ENCODE assay signal across 9 cellular contexts in genomic region chr7:4951903-4952636, GRCh38. TPM values are rescaled to one million over a fixed set of nuclear protein-coding genes. Genes with fewer than 3 reads are reported as not detected.
DNase-seq lines count a peak whose midpoint lies in the region; ATAC-seq, FAIRE-seq and TF ChIP-seq lines count a peak whose summit lies in the region.
"Had no signal": no experiment of that assay in that cellular context is flagged by ENCODE, and none has a peak within 500 bp of the region (broad histone marks: within the 10 kb centered on the region; RNA-seq: fewer than 3 reads in every experiment).

No MANE protein-coding gene starts in this region.

- WGBS in SK-N-SH (ENCODE audit: low lambda C conversion rate): 41% methylated on average over 11 of the region's 11 CpGs
- 8% methylated on average over 9 of the region's 11 CpGs for WGBS in HepG2 (ENCODE audit: low lambda C conversion rate)

- no peaks in the 10 kb centered on the region for H3K79me2 ChIP-seq in SK-N-SH (ENCODE audit: insufficient read depth)
- no peaks in the 10 kb centered on the region for H3K79me2 ChIP-seq in HepG2 (ENCODE audit: insufficient read depth, low read length)

- no peak for TF ChIP-seq POLR2A in HepG2 (IDR thresholded peaks at IDR 0.05; ENCODE audit: insufficient read depth in 1 of 2, low read depth in 2 of 2, low read length in 2 of 2)

- no peaks in the 10 kb centered on the region for H3F3A ChIP-seq in SK-N-SH (replicated peaks; ENCODE audit: insufficient read depth)

- in situ Hi-C loops in GM13977 (cut with MboI; ENCODE audit: low pct_unique_long_range_greater_than_20kb, low sequenced_read_pairs, unreplicated experiment): no loop called here
- in situ Hi-C loops in HepG2 (cut with HindIII; ENCODE audit: extremely low pct_ligation_motif_present, low pct_unique_long_range_greater_than_20kb): no loop called here

- TF ChIP-seq EP300 in SK-N-SH (IDR thresholded peaks at IDR 0.05; ENCODE audit: borderline replicate concordance in 1 of 2, low read depth in 1 of 2, low read length in 1 of 2): no peak
- TF ChIP-seq EP300 in HepG2 (IDR thresholded peaks at IDR 0.05; ENCODE audit: low read depth in 2 of 2, low read length in 2 of 2): no peak
- TF ChIP-seq EP300 in HepG2 (CRISPR knock-in tag; IDR thresholded peaks at IDR 0.05; ENCODE audit: borderline replicate concordance): no peak

- CTCF ChIA-PET in SK-N-SH (lab: Yijun Ruan, JAX): interaction anchor here (0.6 to 0.9 kb wide), 2 partner anchors 22 to 54 kb away, joined by 3 to 4 read pairs; no protein-coding TSS in a partner anchor
- CTCF ChIA-PET in HepG2 (lab: Yijun Ruan, JAX; ENCODE audit: low intra/inter-chr PET ratio, low total read pairs): no interaction called here

- H3K27ac ChIP-seq in SK-N-SH (ENCODE audit: low read depth in 2 of 2, low read length in 1 of 2): no peak overlapping the region
- no peak overlapping the region for H3K27ac ChIP-seq in HepG2 (ENCODE audit: extremely low read length, insufficient read depth, low read length)

- DNase-seq in GM13977 (ENCODE audit: low spot score): peak; percentile 86
- DNase-seq in SK-N-SH: no peak
- no peak for DNase-seq in HepG2 (ENCODE audit: low spot score)
- no peak for DNase-seq in NCI-H82 (lab: John Stamatoyannopoulos, UW)
- DNase-seq: NCI-H510A treated with DMSO at 0.1 percent for 48 hours had no signal

- ATAC-seq in HG02884 (IDR thresholded peaks at IDR 0.05; ENCODE audit: unreplicated experiment) (peak; percentile 73), HepG2 (peak; percentile 71), HG02763 (IDR thresholded peaks at IDR 0.05; ENCODE audit: unreplicated experiment) (no peak), HG03175 (IDR thresholded peaks at IDR 0.05; ENCODE audit: unreplicated experiment) (no peak), GM19452 (IDR thresholded peaks at IDR 0.05; ENCODE audit: unreplicated experiment) (no peak)

- H4K20me1 ChIP-seq in SK-N-SH (ENCODE audit: insufficient read depth) (no peaks in the 10 kb centered on the region), HepG2 (ENCODE audit: insufficient read depth, low read length) (no peaks in the 10 kb centered on the region)

- no peaks in the 10 kb centered on the region for H3K9me2 ChIP-seq in SK-N-SH

- POLR2A ChIA-PET in SK-N-SH (lab: Yijun Ruan, JAX): no interaction called here
- POLR2A ChIA-PET in HepG2 (lab: Yijun Ruan, JAX): no interaction called here

- TF ChIP-seq CTCF in GM13977 (IDR thresholded peaks at IDR 0.05; ENCODE audit: extremely low read depth, insufficient read depth, missing control alignments) (no peak), SK-N-SH (IDR thresholded peaks at IDR 0.05) (no peak), HepG2 (CRISPR knock-in tag; IDR thresholded peaks at IDR 0.05) (no peak)

- H3K4me2 ChIP-seq in SK-N-SH: no peak overlapping the region
- no peak overlapping the region for H3K4me2 ChIP-seq in HepG2 (ENCODE audit: low read depth, low read length)

- no peak for FAIRE-seq in HepG2 (lab: Jason Lieb, UNC)

- H3K9me3 ChIP-seq in SK-N-SH: 0 out of 2 replicates have a peak, but pooled peaks cover 3% of the 10 kb centered on the region
- H3K9me3 ChIP-seq in HepG2 (ENCODE audit: low read length): no peaks in the 10 kb centered on the region

- no peaks in the 10 kb centered on the region for H3K36me3 ChIP-seq in SK-N-SH (replicated peaks in 1 of 2; ENCODE audit: control insufficient read depth in 1 of 2, insufficient read depth in 2 of 2, low read length in 1 of 2)
- H3K36me3 ChIP-seq in HepG2 (replicated peaks in 1 of 2; ENCODE audit: control insufficient read depth in 1 of 2, insufficient read depth in 2 of 2, low read length in 2 of 2): no peaks in the 10 kb centered on the region

- H3K4me3 ChIP-seq in SK-N-SH (ENCODE audit: low read depth in 2 of 2, low read length in 1 of 2) (no peak overlapping the region), HepG2 (replicated peaks in 1 of 3; ENCODE audit: insufficient read depth in 1 of 3, low read depth in 2 of 3, low read length in 3 of 3) (no peak overlapping the region)

- H3K27me3 ChIP-seq in SK-N-SH (ENCODE audit: insufficient read depth): no peaks in the 10 kb centered on the region
- 0 out of 5 replicates have a peak, but pooled peaks cover 0 to 1% of the 10 kb centered on the region in 2 experiments for H3K27me3 ChIP-seq in HepG2 (ENCODE audit: control insufficient read depth in 1 of 2, insufficient read depth in 2 of 2, low read length in 2 of 2)

- intact Hi-C loops in HepG2 (cut with micrococcal nuclease; ENCODE audit: unreplicated experiment): no loop called here

- TF ChIP-seq RAD21 in SK-N-SH (IDR thresholded peaks at IDR 0.05; ENCODE audit: low read length): no peak
- no peak for TF ChIP-seq RAD21 in HepG2 (CRISPR knock-in tag; IDR thresholded peaks at IDR 0.05)

- H2AFZ ChIP-seq in SK-N-SH (ENCODE audit: low read depth) (no peak overlapping the region), HepG2 (ENCODE audit: low read length) (no peak overlapping the region)

- H3K9ac ChIP-seq in SK-N-SH (no peak overlapping the region), HepG2 (ENCODE audit: insufficient read depth, low read depth, low read length) (no peak overlapping the region)

- H3K4me1 ChIP-seq in SK-N-SH (ENCODE audit: control insufficient read depth in 1 of 2, insufficient read depth in 2 of 2, low read depth in 1 of 2, low read length in 1 of 2) (no peaks in the 10 kb centered on the region), HepG2 (ENCODE audit: insufficient read depth, low read length) (no peaks in the 10 kb centered on the region)

- BruUV-seq in HepG2 (replicated peaks; lab: Mats Ljungman, UMichigan): no TSS peak

TF ChIP-seq in HepG2, 621 proteins besides CTCF, POLR2A, EP300 and RAD21 (continues in another document):
- TF ChIP-seq ZNF251 (CRISPR knock-in tag; IDR thresholded peaks at IDR 0.05): no peak
- TF ChIP-seq ZFAT (CRISPR knock-in tag; conservative IDR thresholded peaks at IDR 0.05): no peak
- no peak for TF ChIP-seq IKZF1 (IDR thresholded peaks at IDR 0.05)
- TF ChIP-seq ZNF720 (CRISPR knock-in tag; IDR thresholded peaks at IDR 0.05): no peak
- TF ChIP-seq, protein P1, sequence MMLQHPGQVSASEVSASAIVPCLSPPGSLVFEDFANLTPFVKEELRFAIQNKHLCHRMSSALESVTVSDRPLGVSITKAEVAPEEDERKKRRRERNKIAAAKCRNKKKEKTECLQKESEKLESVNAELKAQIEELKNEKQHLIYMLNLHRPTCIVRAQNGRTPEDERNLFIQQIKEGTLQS (CRISPR knock-in tag; IDR thresholded peaks at IDR 0.05): no peak
- TF ChIP-seq ZKSCAN8 (CRISPR knock-in tag; IDR thresholded peaks at IDR 0.05; ENCODE audit: borderline replicate concordance): peak; percentile 99

RNA-seq across cellular contexts. Expression of gene MMD2, which starts 6.9 kb away (rescaled TPM):
- polyA plus RNA-seq in SK-N-SH (2012; rRNA removed) (not detected in 2 replicates), HepG2 (2011; rRNA removed) (not detected in 2 replicates)
- not detected in 2 replicates for polyA plus RNA-seq in SK-N-SH (2012; cell fraction: cytosol; rRNA removed)
- not detected in 2 replicates for polyA plus RNA-seq in SK-N-SH (2012; cell fraction: nucleus; rRNA removed)
- not detected in 2 replicates for total RNA-seq in HepG2 (2016; rRNA removed; fragmentation: Illumina TruSeq; extraction: Trizol)
- total RNA-seq in HepG2 (2016; cell fraction: cytosol; rRNA removed; fragmentation: Illumina TruSeq; extraction: Trizol; ENCODE audit: low read depth): not detected in 2 replicates
- total RNA-seq in HepG2 (2016; cell fraction: insoluble cytoplasmic fraction; rRNA removed; fragmentation: Illumina TruSeq; extraction: Trizol): not detected in 2 replicates
- not detected in 2 replicates for total RNA-seq in HepG2 (2016; cell fraction: membrane; rRNA removed; fragmentation: Illumina TruSeq; extraction: Trizol)
- not detected in 2 replicates for total RNA-seq in HepG2 (2016; cell fraction: nucleus; rRNA removed; fragmentation: Illumina TruSeq; extraction: Trizol)
- polyA plus RNA-seq in HepG2 (2011; cell fraction: cytosol; rRNA removed): not detected in 2 replicates
- not detected in 2 replicates for polyA plus RNA-seq in HepG2 (2011; cell fraction: nucleus; rRNA removed)
- polyA plus RNA-seq in HepG2 (2012): not detected in 2 replicates
- not detected in 2 replicates for polyA plus RNA-seq in HepG2 (2016; cell fraction: cytosol; fragmentation: Illumina TruSeq; extraction: Trizol; ENCODE audit: low read depth)
- not detected in 2 replicates for polyA plus RNA-seq in HepG2 (2016; cell fraction: insoluble cytoplasmic fraction; fragmentation: Illumina TruSeq; extraction: Trizol; ENCODE audit: low read depth)
- polyA plus RNA-seq in HepG2 (2016; cell fraction: membrane; fragmentation: Illumina TruSeq; extraction: Trizol; ENCODE audit: low read depth): not detected in 2 replicates
- not detected in 2 replicates for polyA plus RNA-seq in HepG2 (2016; cell fraction: nucleus; fragmentation: Illumina TruSeq; extraction: Trizol; ENCODE audit: insufficient read depth, low read depth)
- polyA minus RNA-seq in HepG2 (2011; rRNA and poly(A)+ RNA removed; ENCODE audit: low replicate concordance): not detected in 2 replicates
- not detected in 2 replicates for polyA minus RNA-seq in HepG2 (2011; cell fraction: cytosol; rRNA and poly(A)+ RNA removed)
- polyA minus RNA-seq in HepG2 (2011; cell fraction: nucleus; rRNA and poly(A)+ RNA removed): not detected in 2 replicates

Comparison
In these comparisons a context has a peak if more than half of its experiments do, and no peak if none do; other contexts are left out.
1. ATAC-seq: peak in HG02884 (single experiment) and HepG2 (single experiment); none in HG02763 (single experiment), HG03175 (single experiment) and GM19452 (single experiment).